Comparison of ENCODE assay signal across 24 cellular contexts in genomic region chr1:92333668-92334067, GRCh38. TPM values are rescaled to one million over a fixed set of nuclear protein-coding genes. Genes with fewer than 3 reads are reported as not detected.
A peak's percentile ranks its signal among the peaks of the same experiment; 100 is the strongest.
DNase-seq lines count a peak whose midpoint lies in the region; ATAC-seq, FAIRE-seq and TF ChIP-seq lines count a peak whose summit lies in the region.
"Had no signal": no experiment of that assay in that cellular context is flagged by ENCODE, and none has a peak within 500 bp of the region (broad histone marks: within the 10 kb centered on the region; RNA-seq: fewer than 3 reads in every experiment).

No MANE protein-coding gene starts in this region.

- intact Hi-C loops in activated CD8-positive, alpha-beta T cell treated with anti-CD3 and anti-CD28 coated beads for 36 hours (cut with micrococcal nuclease) = no loop called here

- H3K36me3 Mint-ChIP-seq in activated CD8-positive, alpha-beta T cell treated with anti-CD3 and anti-CD28 coated beads for 36 hours (ENCODE audit: low read depth) = peaks cover 51% of the 10 kb centered on the region
- peaks cover 59% of the 10 kb centered on the region for H3K36me3 Mint-ChIP-seq in activated CD8-positive, alpha-beta T cell treated with anti-CD3 and anti-CD28 coated beads, Interleukin-2, amount 10 ng/mL, durations not matched to agents 7 days and 5 days (ENCODE audit: low read depth)
- peaks cover 36% of the 10 kb centered on the region for H3K36me3 Mint-ChIP-seq in activated naive CD8-positive, alpha-beta T cell
- H3K36me3 Mint-ChIP-seq in effector memory CD8-positive, alpha-beta T cell (ENCODE audit: insufficient read depth) = no peaks in the 10 kb centered on the region

- FAIRE-seq in GM12892 (lab: Jason Lieb, UNC) = peak; percentile 46
- FAIRE-seq: GM12878, GM19239 had no signal

- H3K9me3 Mint-ChIP-seq in activated CD8-positive, alpha-beta T cell treated with anti-CD3 and anti-CD28 coated beads for 36 hours = peaks cover 3% of the 10 kb centered on the region
- peaks cover 6% of the 10 kb centered on the region for H3K9me3 Mint-ChIP-seq in activated CD8-positive, alpha-beta T cell treated with anti-CD3 and anti-CD28 coated beads, Interleukin-2, amount 10 ng/mL, durations not matched to agents 7 days and 5 days (ENCODE audit: insufficient read depth)
- H3K9me3 Mint-ChIP-seq in activated naive CD8-positive, alpha-beta T cell (ENCODE audit: low read depth) = no peaks in the 10 kb centered on the region
- no peaks in the 10 kb centered on the region for H3K9me3 Mint-ChIP-seq in effector memory CD8-positive, alpha-beta T cell

- TF ChIP-seq POLR2A in GM12892 (IDR thresholded peaks at IDR 0.05; ENCODE audit: low read depth, low read length) = no peak

- POLR2A ChIA-PET in activated CD8-positive, alpha-beta T cell treated with anti-CD3 and anti-CD28 coated beads for 36 hours (lab: Charles Lee) = interaction anchor here (0.5 kb wide), 1 partner anchor 13 kb away, joined by 3 read pairs; no protein-coding TSS in a partner anchor
- POLR2A ChIA-PET in activated CD8-positive, alpha-beta T cell treated with anti-CD3 and anti-CD28 coated beads, Interleukin-2, amount 10 ng/mL, durations not matched to agents 7 days and 5 days (lab: Charles Lee) = interaction anchor here (0.8 kb wide), 1 partner anchor 35 kb away, joined by 3 read pairs; the partner anchor contains the start of genes GLMN and RPAP2

- H3K27me3 Mint-ChIP-seq in activated CD8-positive, alpha-beta T cell treated with anti-CD3 and anti-CD28 coated beads for 36 hours = no peaks in the 10 kb centered on the region
- no peaks in the 10 kb centered on the region for H3K27me3 Mint-ChIP-seq in activated CD8-positive, alpha-beta T cell treated with anti-CD3 and anti-CD28 coated beads, Interleukin-2, amount 10 ng/mL, durations not matched to agents 7 days and 5 days (ENCODE audit: low read depth)
- H3K27me3 Mint-ChIP-seq in activated naive CD8-positive, alpha-beta T cell = no peaks in the 10 kb centered on the region
- H3K27me3 Mint-ChIP-seq in effector memory CD8-positive, alpha-beta T cell = no peaks in the 10 kb centered on the region

- H3K27ac Mint-ChIP-seq in activated CD8-positive, alpha-beta T cell treated with anti-CD3 and anti-CD28 coated beads for 36 hours = peak overlapping the region; percentile 82
- H3K27ac Mint-ChIP-seq in activated CD8-positive, alpha-beta T cell treated with anti-CD3 and anti-CD28 coated beads, Interleukin-2, amount 10 ng/mL, durations not matched to agents 7 days and 5 days = no peak overlapping the region
- H3K27ac Mint-ChIP-seq in activated naive CD8-positive, alpha-beta T cell = peak overlapping the region; percentile 87
- H3K27ac Mint-ChIP-seq in effector memory CD8-positive, alpha-beta T cell = peak overlapping the region in 1 of 2 donors; percentile 35
- H3K27ac Mint-ChIP-seq: CD8-positive, alpha-beta T cell; GM23338 had no signal

- ATAC-seq in activated CD8-positive, alpha-beta T cell treated with anti-CD3 and anti-CD28 coated beads for 36 hours = peak; percentile 90
- no peak for ATAC-seq in activated CD8-positive, alpha-beta T cell treated with anti-CD3 and anti-CD28 coated beads, Interleukin-2, amount 10 ng/mL, durations not matched to agents 7 days and 5 days
- ATAC-seq in stimulated activated naive CD8-positive, alpha-beta T cell treated with anti-CD3 and anti-CD28 coated beads, Interleukin-15, Interleukin-2, amounts not matched to agents 100 U/mL and 50 U/mL, for 24 hours = peak; percentile 93
- ATAC-seq in effector memory CD8-positive, alpha-beta T cell (replicated peaks) = no peak
- no peak for ATAC-seq in GM19351 (IDR thresholded peaks at IDR 0.05; ENCODE audit: unreplicated experiment)
- ATAC-seq: CD8-positive, alpha-beta T cell; GM12878; GM23338; HCT116 had no signal

- H3K4me1 Mint-ChIP-seq in activated CD8-positive, alpha-beta T cell treated with anti-CD3 and anti-CD28 coated beads for 36 hours (ENCODE audit: low read depth) = peaks cover 31% of the 10 kb centered on the region
- peaks cover 23% of the 10 kb centered on the region for H3K4me1 Mint-ChIP-seq in activated CD8-positive, alpha-beta T cell treated with anti-CD3 and anti-CD28 coated beads, Interleukin-2, amount 10 ng/mL, durations not matched to agents 7 days and 5 days (ENCODE audit: low read depth)
- peaks cover 35% of the 10 kb centered on the region for H3K4me1 Mint-ChIP-seq in activated naive CD8-positive, alpha-beta T cell (ENCODE audit: low read depth)
- peaks cover 5 to 20% of the 10 kb centered on the region in 2 donors for H3K4me1 Mint-ChIP-seq in effector memory CD8-positive, alpha-beta T cell (ENCODE audit: low read depth in 2 of 2)

- CTCF ChIA-PET in activated CD8-positive, alpha-beta T cell treated with anti-CD3 and anti-CD28 coated beads for 36 hours (lab: Charles Lee) = interaction anchor here (1.0 kb wide), 1 partner anchor 149 kb away, joined by 4 read pairs; no protein-coding TSS in a partner anchor
- CTCF ChIA-PET in activated CD8-positive, alpha-beta T cell treated with anti-CD3 and anti-CD28 coated beads, Interleukin-2, amount 10 ng/mL, durations not matched to agents 7 days and 5 days (lab: Charles Lee) = interaction anchor here (0.7 to 1.0 kb wide), 2 partner anchors 8 to 25 kb away, joined by 3 read pairs; no protein-coding TSS in a partner anchor

- no peak for TF ChIP-seq CTCF in activated CD8-positive, alpha-beta T cell treated with anti-CD3 and anti-CD28 coated beads for 36 hours (IDR thresholded peaks at IDR 0.05)

- DNase-seq in activated CD8-positive, alpha-beta T cell treated with anti-CD3 and anti-CD28 coated beads for 36 hours = no peak
- DNase-seq in activated CD8-positive, alpha-beta T cell treated with anti-CD3 and anti-CD28 coated beads, Interleukin-2, amount 10 ng/mL, durations not matched to agents 7 days and 5 days = no peak
- DNase-seq in GM12892 (ENCODE audit: insufficient read length) = no peak
- no peak for DNase-seq in stimulated activated naive CD8-positive, alpha-beta T cell treated with anti-CD3 and anti-CD28 coated beads, Interleukin-15, Interleukin-2, amounts not matched to agents 100 U/mL and 50 U/mL, for 24 hours
- no peak for DNase-seq in effector memory CD8-positive, alpha-beta T cell
- DNase-seq: Calu3; CD8-positive, alpha-beta T cell; DMS53; EL; Kasumi-1; MG63; NCI-H1048; NCI-H1436; NCI-H1930; NCI-H226; NCI-H524; NCI-H82; PC-9 had no signal

- peak overlapping the region; percentile 28 for H3K4me3 Mint-ChIP-seq in activated CD8-positive, alpha-beta T cell treated with anti-CD3 and anti-CD28 coated beads for 36 hours
- no peak overlapping the region for H3K4me3 Mint-ChIP-seq in activated CD8-positive, alpha-beta T cell treated with anti-CD3 and anti-CD28 coated beads, Interleukin-2, amount 10 ng/mL, durations not matched to agents 7 days and 5 days
- peak overlapping the region; percentile 72 for H3K4me3 Mint-ChIP-seq in activated naive CD8-positive, alpha-beta T cell
- H3K4me3 Mint-ChIP-seq in effector memory CD8-positive, alpha-beta T cell = no peak overlapping the region
- H3K4me3 Mint-ChIP-seq: CD8-positive, alpha-beta T cell; GM23338 had no signal

RNA-seq across cellular contexts. Expression of gene RPAP2, which starts 34.8 kb away (rescaled TPM):
- total RNA-seq in activated CD8-positive, alpha-beta T cell treated with anti-CD3 and anti-CD28 coated beads for 36 hours = 10 to 100 TPM; 31.5 to 32.2 TPM
- total RNA-seq in activated CD8-positive, alpha-beta T cell treated with anti-CD3 and anti-CD28 coated beads, Interleukin-2, amount 10 ng/mL, durations not matched to agents 7 days and 5 days = 10 to 100 TPM; 32.9 to 36.2 TPM
- 20.8 TPM for polyA plus RNA-seq in GM12892 (2012; ENCODE audit: missing spikeins)

RNA-seq across cellular contexts. Expression of gene GLMN, which starts 34.9 kb away (rescaled TPM):
- total RNA-seq in activated CD8-positive, alpha-beta T cell treated with anti-CD3 and anti-CD28 coated beads for 36 hours = 10 to 100 TPM; 16.8 TPM
- total RNA-seq in activated CD8-positive, alpha-beta T cell treated with anti-CD3 and anti-CD28 coated beads, Interleukin-2, amount 10 ng/mL, durations not matched to agents 7 days and 5 days = 10 to 100 TPM; 18.4 to 21.9 TPM
- polyA plus RNA-seq in GM12892 (2012; ENCODE audit: missing spikeins) = 21.6 TPM

Comparison
In these comparisons a context has a peak if more than half of its experiments do, and no peak if none do; other contexts are left out.
1. ATAC-seq: peak in activated CD8-positive, alpha-beta T cell treated with anti-CD3 and anti-CD28 coated beads for 36 hours (single experiment) and stimulated activated naive CD8-positive, alpha-beta T cell treated with anti-CD3 and anti-CD28 coated beads, Interleukin-15, Interleukin-2, amounts not matched to agents 100 U/mL and 50 U/mL, for 24 hours (single experiment); none in activated CD8-positive, alpha-beta T cell treated with anti-CD3 and anti-CD28 coated beads, Interleukin-2, amount 10 ng/mL, durations not matched to agents 7 days and 5 days (single experiment), effector memory CD8-positive, alpha-beta T cell (single experiment) and GM19351 (single experiment).
2. H3K4me3 Mint-ChIP-seq: peak in activated CD8-positive, alpha-beta T cell treated with anti-CD3 and anti-CD28 coated beads for 36 hours (single experiment) and activated naive CD8-positive, alpha-beta T cell (single experiment); none in activated CD8-positive, alpha-beta T cell treated with anti-CD3 and anti-CD28 coated beads, Interleukin-2, amount 10 ng/mL, durations not matched to agents 7 days and 5 days (single experiment) and effector memory CD8-positive, alpha-beta T cell (0 of 2).